In genomic region chr11:30196400-30197206, GRCh38 we compare ENCODE assay signal across 8 cellular contexts. TPM values are rescaled to one million over a fixed set of nuclear protein-coding genes. Genes with fewer than 3 reads are reported as not detected.
DNase-seq lines count a peak whose midpoint lies in the region; ATAC-seq lines count a peak whose summit lies in the region.

No MANE protein-coding gene starts in this region.

- peaks cover 0 to 2% of the 10 kb centered on the region in 2 donors for H3K9me3 Mint-ChIP-seq in activated T-cell treated with anti-CD3 and anti-CD28 coated beads, Interleukin-2, amount 50 U/mL, for 72 hours

- H3K27ac Mint-ChIP-seq in activated T-cell treated with anti-CD3 and anti-CD28 coated beads, Interleukin-2, amount 50 U/mL, for 72 hours: no peak overlapping the region

- H3K36me3 Mint-ChIP-seq in activated T-cell treated with anti-CD3 and anti-CD28 coated beads, Interleukin-2, amount 50 U/mL, for 72 hours (ENCODE audit: insufficient read depth in 2 of 2): no peaks in the 10 kb centered on the region

- peaks cover 6% of the 10 kb centered on the region for H3K27me3 Mint-ChIP-seq in activated T-cell treated with anti-CD3 and anti-CD28 coated beads, Interleukin-2, amount 50 U/mL, for 72 hours (ENCODE audit: low read depth)

- DNase-seq in COLO829 (ENCODE audit: low spot score) (peak; percentile 41), NCI-H774 (lab: John Stamatoyannopoulos, UW) (peak; percentile 37), glomerular visceral epithelial cell (ENCODE audit: extremely low spot score) (peak; percentile 22), pons (ENCODE audit: low spot score) (peak; percentile 60), OCI-M2 (lab: John Stamatoyannopoulos, UW; ENCODE audit: unreplicated experiment) (no peak)
- DNase-seq in activated T-cell treated with anti-CD3 and anti-CD28 coated beads, Interleukin-2, amount 50 U/mL, for 72 hours: peak; percentile 29 to 41

- ATAC-seq in GM19023 (IDR thresholded peaks at IDR 0.05; ENCODE audit: unreplicated experiment) (peak; percentile 97), HG03095 (IDR thresholded peaks at IDR 0.05; ENCODE audit: unreplicated experiment) (peak; percentile 93)
- ATAC-seq in activated T-cell treated with anti-CD3 and anti-CD28 coated beads, Interleukin-2, amount 50 U/mL, for 72 hours (replicated peaks in 1 of 2): no peak

- H3K4me3 Mint-ChIP-seq in activated T-cell treated with anti-CD3 and anti-CD28 coated beads, Interleukin-2, amount 50 U/mL, for 72 hours: no peak overlapping the region

- H3K4me1 Mint-ChIP-seq in activated T-cell treated with anti-CD3 and anti-CD28 coated beads, Interleukin-2, amount 50 U/mL, for 72 hours (ENCODE audit: low read depth): no peaks in the 10 kb centered on the region

RNA-seq across cellular contexts. Expression of gene FSHB, which starts 34.2 kb away (rescaled TPM):
- total RNA-seq in activated T-cell treated with anti-CD3 and anti-CD28 coated beads, Interleukin-2, amount 50 U/mL, for 72 hours: not detected

Comparison
In these comparisons a context has a peak if more than half of its experiments do, and no peak if none do; other contexts are left out.
1. ATAC-seq: peak in GM19023 (single experiment) and HG03095 (single experiment); none in activated T-cell treated with anti-CD3 and anti-CD28 coated beads, Interleukin-2, amount 50 U/mL, for 72 hours (0 of 2).